Comparison of ENCODE assay signal across 8 cellular contexts in the genomic region with DNA sequence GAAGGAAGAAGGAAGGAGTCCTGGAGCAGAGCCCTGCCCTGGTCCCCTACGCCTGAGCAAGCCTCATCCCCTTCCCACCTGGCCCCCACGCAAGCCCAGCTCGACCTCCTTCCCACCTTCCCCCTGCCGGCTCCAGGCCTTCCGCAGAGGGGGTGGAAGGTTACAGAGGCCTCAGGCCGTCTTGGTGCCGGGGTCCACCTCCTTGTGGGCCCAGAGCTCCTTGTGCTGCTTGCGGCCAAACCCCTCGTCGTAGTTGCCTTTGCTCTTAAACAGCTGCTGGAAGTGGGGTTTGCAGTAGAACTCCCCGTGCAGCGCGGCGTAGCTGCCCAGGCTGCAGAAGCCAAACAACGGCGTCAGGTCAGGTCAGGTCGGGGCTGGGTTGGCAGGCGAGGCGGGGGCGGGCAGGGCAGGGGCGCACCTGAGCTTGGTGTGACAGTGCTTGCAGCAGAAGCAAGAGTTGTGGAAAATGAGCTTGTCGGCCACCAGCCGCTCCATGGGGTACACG. TPM values are rescaled to one million over a fixed set of nuclear protein-coding genes. Genes with fewer than 3 reads are reported as not detected.
A peak's percentile ranks its signal among the peaks of the same experiment; 100 is the strongest.
DNase-seq lines count a peak whose midpoint lies in the region; ATAC-seq and TF ChIP-seq lines count a peak whose summit lies in the region.

No MANE protein-coding gene starts in this region.

- H3K27me3 Mint-ChIP-seq in T-helper 17 cell (no peaks in the 10 kb centered on the region), endodermal cell (ENCODE audit: insufficient read depth) (no peaks in the 10 kb centered on the region), progenitor cell of endocrine pancreas (no peaks in the 10 kb centered on the region)

- H3K4me3 ChIP-seq in GM12864 (ENCODE audit: low read depth, low read length) = peak overlapping the region; percentile 63
- H3K4me3 ChIP-seq in endodermal cell (ENCODE audit: low read length) = peak overlapping the region; percentile 78
- H3K4me3 ChIP-seq in aorta (ENCODE audit: low read length in 2 of 2) = no peak overlapping the region

- ATAC-seq in T-helper 17 cell (no peak), HG02840 (IDR thresholded peaks at IDR 0.05; ENCODE audit: low FRiP score, unreplicated experiment) (no peak), aorta (ENCODE audit: low FRiP score) (no peak)

- WGBS in endodermal cell (ENCODE audit: insufficient coverage in 1 of 2, insufficient read length in 1 of 2), 2 experiments = 76 to 82% methylated on average over 9 to 22 of the region's 24 CpGs
- 71 to 76% methylated on average over 22 to 24 of the region's 24 CpGs for WGBS in aorta, 2 donors

- no peaks in the 10 kb centered on the region for H3K27me3 ChIP-seq in endodermal cell (ENCODE audit: control insufficient read depth, insufficient read depth, low read length, poor library complexity, severe bottlenecking)
- no peaks in the 10 kb centered on the region for H3K27me3 ChIP-seq in aorta (ENCODE audit: control insufficient read depth in 1 of 2, insufficient read depth in 2 of 2, low read length in 1 of 2)

- peaks cover 24% of the 10 kb centered on the region for H3K36me3 ChIP-seq in endodermal cell (ENCODE audit: control insufficient read depth, insufficient read depth, low read length)
- H3K36me3 ChIP-seq in aorta (ENCODE audit: control insufficient read depth in 1 of 2, insufficient read depth in 2 of 2, low read length in 1 of 2) = no peaks in the 10 kb centered on the region

- peak overlapping the region; percentile 95 for H3K27ac Mint-ChIP-seq in T-helper 17 cell
- H3K27ac Mint-ChIP-seq in endodermal cell = no peak overlapping the region
- no peak overlapping the region for H3K27ac Mint-ChIP-seq in progenitor cell of endocrine pancreas

- peaks cover 56% of the 10 kb centered on the region for H3K4me1 Mint-ChIP-seq in T-helper 17 cell
- peaks cover 21% of the 10 kb centered on the region for H3K4me1 Mint-ChIP-seq in endodermal cell
- peaks cover 8% of the 10 kb centered on the region for H3K4me1 Mint-ChIP-seq in progenitor cell of endocrine pancreas (ENCODE audit: low read depth)

- DNase-seq in GM12864 (ENCODE audit: low read depth) = no peak
- no peak for DNase-seq in T-helper 17 cell
- DNase-seq in endodermal cell = no peak
- no peak for DNase-seq in progenitor cell of endocrine pancreas (ENCODE audit: low spot score, unreplicated experiment)
- DNase-seq in NCI-H146 treated with DMSO at 0.1 percent for 48 hours (lab: John Stamatoyannopoulos, UW; ENCODE audit: unreplicated experiment) = no peak
- no peak for DNase-seq in effector CD8-positive, alpha-beta T cell (lab: John Stamatoyannopoulos, UW)
- no peak for DNase-seq in aorta

- no peak overlapping the region for H3K9ac ChIP-seq in endodermal cell (ENCODE audit: extremely low read depth, low read length, poor library complexity, severe bottlenecking)

- H3K27ac ChIP-seq in endodermal cell (ENCODE audit: low read depth, low read length) = no peak overlapping the region
- H3K27ac ChIP-seq in aorta (ENCODE audit: low read depth in 1 of 2, low read length in 2 of 2) = no peak overlapping the region

- TF ChIP-seq CTCF in GM12864 (IDR thresholded peaks at IDR 0.05; ENCODE audit: low read depth, low read length, missing control alignments) = no peak
- TF ChIP-seq CTCF in endodermal cell (conservative IDR thresholded peaks at IDR 0.05) = no peak
- no peak for TF ChIP-seq CTCF in progenitor cell of endocrine pancreas (IDR thresholded peaks at IDR 0.05; ENCODE audit: unreplicated experiment)

- H3K9me3 Mint-ChIP-seq in endodermal cell = no peaks in the 10 kb centered on the region
- no peaks in the 10 kb centered on the region for H3K9me3 Mint-ChIP-seq in progenitor cell of endocrine pancreas (ENCODE audit: low read depth)

- H3K36me3 Mint-ChIP-seq in T-helper 17 cell (ENCODE audit: low read depth) (peaks cover 5% of the 10 kb centered on the region), endodermal cell (ENCODE audit: low read depth) (peaks cover 12% of the 10 kb centered on the region), progenitor cell of endocrine pancreas (ENCODE audit: insufficient read depth) (peaks cover 2% of the 10 kb centered on the region)

- H3K9me3 ChIP-seq in T-helper 17 cell (ENCODE audit: control insufficient read depth, low read length, poor library complexity, severe bottlenecking) = no peaks in the 10 kb centered on the region
- no peaks in the 10 kb centered on the region for H3K9me3 ChIP-seq in endodermal cell (ENCODE audit: control insufficient read depth, low read length)
- no peaks in the 10 kb centered on the region for H3K9me3 ChIP-seq in aorta (ENCODE audit: control insufficient read depth, low read length)

- intact Hi-C loops in aorta (cut with DNase I) = loop anchor here in 1 of 2 donors (5.0 kb wide), 1 partner anchor 76 kb away; the partner anchor contains the start of gene MAP3K3

- peak overlapping the region; percentile 99 for H3K4me3 Mint-ChIP-seq in T-helper 17 cell
- peak overlapping the region; percentile 65 for H3K4me3 Mint-ChIP-seq in endodermal cell
- H3K4me3 Mint-ChIP-seq in progenitor cell of endocrine pancreas (ENCODE audit: low read depth) = peak overlapping the region; percentile 77

- H3K4me1 ChIP-seq in endodermal cell (ENCODE audit: control insufficient read depth, insufficient read depth, low read length) = peaks cover 9% of the 10 kb centered on the region
- no peaks in the 10 kb centered on the region for H3K4me1 ChIP-seq in aorta (ENCODE audit: control insufficient read depth in 1 of 2, insufficient read depth in 2 of 2, low read length in 2 of 2)

RNA-seq across cellular contexts. Expression of gene LIMD2, which starts 1.5 kb away (rescaled TPM):
- total RNA-seq in T-helper 17 cell (100 to 1,000 TPM; 451 to 473 TPM), endodermal cell (100 to 1,000 TPM in 1 of 2 donors, 10 to 100 TPM in 1; 97.5 to 111 TPM), progenitor cell of endocrine pancreas (109 and 113 TPM in 2 replicates), aorta (10 to 100 TPM; 15.6 to 23.1 TPM)
- polyA plus RNA-seq in endodermal cell (2013, experiment 1 of 2) = 119 TPM
- polyA plus RNA-seq in endodermal cell (2013, experiment 2 of 2) = 115 TPM
- polyA plus RNA-seq in aorta = 10 to 100 TPM; 20.8 to 23.1 TPM

RNA-seq across cellular contexts. Expression of gene STRADA, which starts 43.2 kb away (rescaled TPM):
- total RNA-seq in T-helper 17 cell (10 to 100 TPM; 44.5 to 50.2 TPM), endodermal cell (10 to 100 TPM; 49.7 to 73.1 TPM), progenitor cell of endocrine pancreas (49.7 and 52.0 TPM in 2 replicates), aorta (10 to 100 TPM; 39.0 to 63.8 TPM)
- 50.3 TPM for polyA plus RNA-seq in endodermal cell (2013, experiment 1 of 2)
- 48.4 TPM for polyA plus RNA-seq in endodermal cell (2013, experiment 2 of 2)
- 10 to 100 TPM; 10.8 to 43.0 TPM for polyA plus RNA-seq in aorta

Comparison
In these comparisons a context has a peak if more than half of its experiments do, and no peak if none do; other contexts are left out.
1. H3K4me3 ChIP-seq: peak in GM12864 (single experiment) and endodermal cell (single experiment); none in aorta (0 of 2).
2. Peak in every context shown above with its lines, with median percentiles within 50 percentile points of each other: H3K4me3 Mint-ChIP-seq.